Comparison of ENCODE assay signal across 15 cellular contexts in genomic region chr9:137306546-137307254, GRCh38. TPM values are rescaled to one million over a fixed set of nuclear protein-coding genes. Genes with fewer than 3 reads are reported as not detected.
DNase-seq lines count a peak whose midpoint lies in the region; ATAC-seq and TF ChIP-seq lines count a peak whose summit lies in the region.
"Had no signal": no experiment of that assay in that cellular context is flagged by ENCODE, and none has a peak within 500 bp of the region (broad histone marks: within the 10 kb centered on the region; RNA-seq: fewer than 3 reads in every experiment).

No MANE protein-coding gene starts in this region.

- H3K4me1 ChIP-seq in heart left ventricle (peaks cover 12 to 60% (median 44%) of the 10 kb centered on the region in 12 donors), neuronal stem cell (ENCODE audit: control insufficient read depth in 2 of 2, insufficient read depth in 1 of 2, low read depth in 1 of 2, low read length in 2 of 2) (peaks cover 49 to 51% of the 10 kb centered on the region in 2 donors), uterus (peaks cover 0 to 29% of the 10 kb centered on the region in 2 donors)

- peak overlapping the region; percentile 98 for H2BK5ac ChIP-seq in neuronal stem cell (ENCODE audit: low read length)

- H3K27me3 ChIP-seq in heart left ventricle (peaks cover 0 to 26% (median 0%) of the 10 kb centered on the region in 9 donors), neuronal stem cell (ENCODE audit: control insufficient read depth in 3 of 3, insufficient read depth in 3 of 3, low read depth in 1 of 3, low read length in 3 of 3) (peaks cover 0 to 5% (median 3%) of the 10 kb centered on the region in 3 experiments), uterus (peaks cover 0 to 18% of the 10 kb centered on the region in 2 donors)
- H3K27me3 ChIP-seq: brain microvascular endothelial cell had no signal

- H3K18ac ChIP-seq in neuronal stem cell (ENCODE audit: low read length): peak overlapping the region; percentile 99

- peak overlapping the region; percentile 55 for H3K23ac ChIP-seq in neuronal stem cell (ENCODE audit: low read depth, low read length, poor library complexity)

- peak overlapping the region; percentile 47 for H3K14ac ChIP-seq in neuronal stem cell (ENCODE audit: low read length)

- intact Hi-C loops in heart left ventricle (cut with DNase I) (no loop called here), cardiac septum (cut with DNase I) (no loop called here), uterus (cut with DNase I; ENCODE audit: low total_unique reads) (loop anchor here (10.0 kb wide), 1 partner anchor 108 kb away; no protein-coding TSS in a partner anchor)

- H2AFZ ChIP-seq in neuronal stem cell (ENCODE audit: low read length): peak overlapping the region; percentile 60

- peak overlapping the region in 10 of 12 donors; percentile 12 to 55 (median 19) for H3K4me3 ChIP-seq in heart left ventricle
- no peak overlapping the region for H3K4me3 ChIP-seq in neuronal stem cell (ENCODE audit: low read length in 2 of 2)
- H3K4me3 ChIP-seq in uterus: no peak overlapping the region

- H3K36me3 ChIP-seq in heart left ventricle (no peaks in the 10 kb centered on the region), neuronal stem cell (replicated peaks in 1 of 2; ENCODE audit: control insufficient read depth in 2 of 2, insufficient read depth in 2 of 2, low read length in 2 of 2) (no peaks in the 10 kb centered on the region), uterus (no peaks in the 10 kb centered on the region)
- H3K36me3 ChIP-seq: brain microvascular endothelial cell had no signal

- ATAC-seq in heart left ventricle (peak in 1 of 4 donors; percentile 5), GM18909 (IDR thresholded peaks at IDR 0.05; ENCODE audit: poor library complexity, unreplicated experiment) (no peak), GM19463 (IDR thresholded peaks at IDR 0.05; ENCODE audit: unreplicated experiment) (no peak)
- ATAC-seq: activated CD4-positive, alpha-beta T cell treated with anti-CD3 and anti-CD28 coated beads for 36 hours had no signal

- peak overlapping the region; percentile 64 for H4K91ac ChIP-seq in neuronal stem cell (ENCODE audit: low read depth, low read length, poor library complexity)

- peak overlapping the region; percentile 100 for H2BK15ac ChIP-seq in neuronal stem cell (ENCODE audit: low read length)

- no peak for TF ChIP-seq POLR2A in heart left ventricle (IDR thresholded peaks at IDR 0.05)
- TF ChIP-seq POLR2A in uterus (IDR thresholded peaks at IDR 0.05): no peak

- peaks cover 3% of the 10 kb centered on the region for H3K79me1 ChIP-seq in neuronal stem cell (ENCODE audit: low read depth, low read length)

- H2AK5ac ChIP-seq in neuronal stem cell (ENCODE audit: low read depth, low read length): peak overlapping the region; percentile 100

- H3K9me3 ChIP-seq in heart left ventricle: no peaks in the 10 kb centered on the region
- no peaks in the 10 kb centered on the region for H3K9me3 ChIP-seq in neuronal stem cell (replicated peaks in 1 of 2; ENCODE audit: control insufficient read depth in 2 of 2, insufficient read depth in 1 of 2, low read depth in 1 of 2, low read length in 2 of 2)
- no peaks in the 10 kb centered on the region for H3K9me3 ChIP-seq in uterus

- 33 to 68% (median 45%) methylated on average over 8 to 39 of the region's 39 CpGs for WGBS in heart left ventricle, 4 donors
- no CpG with 5 or more reads among the region's 39 CpGs for WGBS in neuronal stem cell (ENCODE audit: extremely low coverage in 2 of 2, insufficient read length in 2 of 2, insufficient replicate concordance in 1 of 2), 2 donors

- peak overlapping the region; percentile 17 for H4K8ac ChIP-seq in neuronal stem cell (ENCODE audit: low read depth, low read length)

- peak overlapping the region; percentile 87 for H2BK120ac ChIP-seq in neuronal stem cell (ENCODE audit: low read depth, low read length)

- peak overlapping the region; percentile 99 for H3K4ac ChIP-seq in neuronal stem cell (ENCODE audit: low read length)

- no peak overlapping the region for H3K4me2 ChIP-seq in neuronal stem cell (ENCODE audit: insufficient read depth, low read length, poor library complexity, severe bottlenecking)

- peak overlapping the region; percentile 60 for H3K9ac ChIP-seq in neuronal stem cell (ENCODE audit: low read depth, low read length, poor library complexity)

- DNase-seq in heart left ventricle (peak in 4 of 5 donors; percentile 29 to 68 (median 38)), cardiac septum (ENCODE audit: low spot score) (no peak), ecto neural progenitor cell (ENCODE audit: low spot score) (peak; percentile 56), neuronal stem cell (ENCODE audit: low spot score) (no peak), uterus (peak; percentile 19 to 24), NCI-H524 treated with DMSO at 0.1 percent for 48 hours (lab: John Stamatoyannopoulos, UW) (no peak)
- DNase-seq: activated CD4-positive, alpha-beta T cell treated with anti-CD3 and anti-CD28 coated beads for 36 hours; brain microvascular endothelial cell; EL; NCI-H1436; NCI-H82 had no signal

- H2BK12ac ChIP-seq in neuronal stem cell (ENCODE audit: low read length): peak overlapping the region; percentile 100

- TF ChIP-seq CTCF in heart left ventricle (IDR thresholded peaks at IDR 0.05) (no peak), uterus (IDR thresholded peaks at IDR 0.05) (no peak)

- H3K27ac ChIP-seq in heart left ventricle: peak overlapping the region; percentile 48 to 97 (median 88)
- H3K27ac ChIP-seq in neuronal stem cell (replicated peaks; ENCODE audit: low read length): no peak overlapping the region
- peak overlapping the region; percentile 70 to 81 for H3K27ac ChIP-seq in uterus
- H3K27ac ChIP-seq: brain microvascular endothelial cell had no signal

RNA-seq across cellular contexts. Expression of gene NRARP, which starts 4.6 kb away (rescaled TPM):
- total RNA-seq in heart left ventricle: 10 to 100 TPM in 5 of 9 donors, 1 to 10 TPM in 4; 6.4 to 15.8 (median 10.3) TPM
- polyA plus RNA-seq in heart left ventricle: 1 to 10 TPM; 1.6 to 4.2 TPM
- total RNA-seq in cardiac septum: 11.7 TPM
- 51.2 TPM for polyA plus RNA-seq in neuronal stem cell (2013, experiment 1 of 2)
- 51.6 TPM for polyA plus RNA-seq in neuronal stem cell (2013, experiment 2 of 2)
- total RNA-seq in uterus: 10 to 100 TPM in 2 of 4 donors, 1 to 10 TPM in 1, under 1 TPM in 1; 0.29 to 16.5 (median 11.4) TPM
- polyA plus RNA-seq: IgD-negative memory B cell had no signal

RNA-seq across cellular contexts. Expression of gene TOR4A, which starts 29.2 kb away (rescaled TPM):
- total RNA-seq in heart left ventricle: 10 to 100 TPM; 14.0 to 46.4 (median 18.5) TPM
- polyA plus RNA-seq in heart left ventricle: 10 to 100 TPM in 1 of 2 donors, 1 to 10 TPM in 1; 6.6 to 16.3 TPM
- total RNA-seq in cardiac septum: 13.9 TPM
- 3.1 TPM for polyA plus RNA-seq in neuronal stem cell (2013, experiment 1 of 2)
- 3.0 TPM for polyA plus RNA-seq in neuronal stem cell (2013, experiment 2 of 2)
- total RNA-seq in uterus: 10 to 100 TPM in 3 of 4 donors, 1 to 10 TPM in 1; 2.6 to 12.7 (median 11.5) TPM

RNA-seq across cellular contexts. Expression of gene NELFB, which starts 51.6 kb away (rescaled TPM):
- total RNA-seq in heart left ventricle (10 to 100 TPM; 32.5 to 55.5 (median 38.1) TPM), cardiac septum (37.2 TPM), uterus (10 to 100 TPM; 17.1 to 46.5 (median 43.2) TPM)
- polyA plus RNA-seq in heart left ventricle: 10 to 100 TPM; 31.4 to 77.8 TPM
- 45.7 TPM for polyA plus RNA-seq in neuronal stem cell (2013, experiment 1 of 2)
- polyA plus RNA-seq in neuronal stem cell (2013, experiment 2 of 2): 46.2 TPM

RNA-seq across cellular contexts. Expression of gene STPG3, which starts 55.6 kb away (rescaled TPM):
- under 1 TPM in 2 of 9 donors, not detected in 7; 0.23 to 0.31 TPM for total RNA-seq in heart left ventricle
- polyA plus RNA-seq in heart left ventricle: under 1 TPM in 1 of 2 donors, not detected in 1; 0.61 TPM
- total RNA-seq in cardiac septum: not detected
- polyA plus RNA-seq in neuronal stem cell (2013, experiment 1 of 2): 0.07 TPM
- polyA plus RNA-seq in neuronal stem cell (2013, experiment 2 of 2): not detected
- not detected for total RNA-seq in uterus
- total RNA-seq: activated CD4-positive, alpha-beta T cell treated with anti-CD3 and anti-CD28 coated beads for 36 hours; epithelial cell of proximal tubule had no signal
- polyA plus RNA-seq: IgD-negative memory B cell had no signal

Comparison
In these comparisons a context has a peak if more than half of its experiments do, and no peak if none do; other contexts are left out.
1. DNase-seq: peak in heart left ventricle (4 of 5), ecto neural progenitor cell (single experiment) and uterus (2 of 2); none in cardiac septum (single experiment), neuronal stem cell (single experiment) and NCI-H524 treated with DMSO at 0.1 percent for 48 hours (single experiment).
2. H3K4me3 ChIP-seq: peak in heart left ventricle (10 of 12); none in neuronal stem cell (0 of 2) and uterus (0 of 2).